In the genomic region with DNA sequence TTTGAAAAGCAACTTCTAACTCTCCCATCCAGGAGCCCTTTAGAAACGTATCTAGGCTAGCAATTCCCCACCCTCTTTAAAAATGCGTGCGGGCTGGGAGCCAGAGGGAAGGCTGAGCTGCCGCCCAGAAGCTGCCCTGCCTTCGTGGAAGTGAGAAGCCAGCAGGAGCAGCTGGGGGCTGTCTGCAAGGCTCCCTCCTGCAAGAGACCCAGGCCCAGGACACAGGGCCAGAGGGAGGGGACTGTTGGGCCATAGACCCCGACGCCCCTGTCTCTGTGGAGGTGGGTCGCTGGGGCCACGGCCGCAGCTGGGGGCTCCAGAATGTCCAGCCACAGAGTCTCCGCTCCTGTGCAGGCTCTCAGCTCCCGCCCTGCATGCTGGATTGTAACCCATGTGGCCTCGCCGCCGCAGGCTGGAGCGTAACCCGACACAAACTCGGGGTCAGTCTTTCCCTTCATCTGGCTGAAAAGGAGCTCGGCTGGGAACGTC, we compare ENCODE assay signal across 11 cellular contexts. TPM values are rescaled to one million over a fixed set of nuclear protein-coding genes. Genes with fewer than 3 reads are reported as not detected.
DNase-seq lines count a peak whose midpoint lies in the region; ATAC-seq and TF ChIP-seq lines count a peak whose summit lies in the region.
"Had no signal": no experiment of that assay in that cellular context is flagged by ENCODE, and none has a peak within 500 bp of the region (broad histone marks: within the 10 kb centered on the region; RNA-seq: fewer than 3 reads in every experiment).

No MANE protein-coding gene starts in this region.

- CTCF ChIA-PET in activated CD4-positive, alpha-beta memory T cell treated with anti-CD3 and anti-CD28 coated beads, Interleukin-2, amount 10 ng/mL, durations not matched to agents 7 days and 5 days (lab: Charles Lee): no interaction called here
- CTCF ChIA-PET in activated CD4-positive, alpha-beta memory T cell treated with anti-CD3 and anti-CD28 coated beads for 36 hours (lab: Charles Lee): no interaction called here
- CTCF ChIA-PET in CD4-positive, alpha-beta memory T cell (lab: Charles Lee; ENCODE audit: partially characterized antibody): no interaction called here
- CTCF ChIA-PET in activated CD8-positive, alpha-beta T cell treated with anti-CD3 and anti-CD28 coated beads, Interleukin-2, amount 10 ng/mL, durations not matched to agents 7 days and 5 days (lab: Charles Lee): no interaction called here

- H2BK12ac ChIP-seq in neuronal stem cell (ENCODE audit: low read length): no peak overlapping the region

- intact Hi-C loops in activated CD4-positive, alpha-beta memory T cell treated with anti-CD3 and anti-CD28 coated beads for 36 hours (cut with micrococcal nuclease): no loop called here
- intact Hi-C loops in Right ventricle myocardium inferior (cut with DNase I): no loop called here
- intact Hi-C loops in uterus (cut with DNase I; ENCODE audit: low total_unique reads): no loop called here
- intact Hi-C loops in CD4-positive, alpha-beta memory T cell (cut with micrococcal nuclease): no loop called here

- H4K8ac ChIP-seq in neuronal stem cell (ENCODE audit: low read depth, low read length): no peak overlapping the region

- peaks cover 18% of the 10 kb centered on the region for H3K9me3 Mint-ChIP-seq in activated CD4-positive, alpha-beta memory T cell treated with anti-CD3 and anti-CD28 coated beads, Interleukin-2, amount 10 ng/mL, durations not matched to agents 7 days and 5 days
- H3K9me3 Mint-ChIP-seq in activated CD4-positive, alpha-beta memory T cell treated with anti-CD3 and anti-CD28 coated beads for 36 hours: no peaks in the 10 kb centered on the region
- H3K9me3 Mint-ChIP-seq in CD4-positive, alpha-beta memory T cell: peaks cover 0 to 14% (median 4%) of the 10 kb centered on the region in 8 donors
- no peaks in the 10 kb centered on the region for H3K9me3 Mint-ChIP-seq in activated CD8-positive, alpha-beta T cell treated with anti-CD3 and anti-CD28 coated beads, Interleukin-2, amount 10 ng/mL, durations not matched to agents 7 days and 5 days (ENCODE audit: insufficient read depth)

- H3K27me3 ChIP-seq in neuronal stem cell (ENCODE audit: control insufficient read depth in 3 of 3, insufficient read depth in 3 of 3, low read depth in 1 of 3, low read length in 3 of 3) (peaks cover 0 to 26% (median 0%) of the 10 kb centered on the region in 3 experiments), uterus (no peaks in the 10 kb centered on the region)
- peaks cover 11% of the 10 kb centered on the region for H3K27me3 ChIP-seq in CD4-positive, alpha-beta memory T cell (ENCODE audit: insufficient read depth, low read length)

- no peaks in the 10 kb centered on the region for H3K36me3 Mint-ChIP-seq in activated CD4-positive, alpha-beta memory T cell treated with anti-CD3 and anti-CD28 coated beads, Interleukin-2, amount 10 ng/mL, durations not matched to agents 7 days and 5 days (ENCODE audit: low read depth)
- H3K36me3 Mint-ChIP-seq in activated CD4-positive, alpha-beta memory T cell treated with anti-CD3 and anti-CD28 coated beads for 36 hours: no peaks in the 10 kb centered on the region
- H3K36me3 Mint-ChIP-seq in CD4-positive, alpha-beta memory T cell: no peaks in the 10 kb centered on the region
- no peaks in the 10 kb centered on the region for H3K36me3 Mint-ChIP-seq in activated CD8-positive, alpha-beta T cell treated with anti-CD3 and anti-CD28 coated beads, Interleukin-2, amount 10 ng/mL, durations not matched to agents 7 days and 5 days (ENCODE audit: low read depth)

- WGBS in neuronal stem cell (ENCODE audit: extremely low coverage in 2 of 2, insufficient read length in 2 of 2, insufficient replicate concordance in 1 of 2), 2 donors: no CpG with 5 or more reads among the region's 20 CpGs

- H3K14ac ChIP-seq in neuronal stem cell (ENCODE audit: low read length): peak overlapping the region; percentile 95

- H3K4me3 ChIP-seq in neuronal stem cell (ENCODE audit: low read length in 2 of 2): no peak overlapping the region
- no peak overlapping the region for H3K4me3 ChIP-seq in uterus
- H3K4me3 ChIP-seq in CD4-positive, alpha-beta memory T cell (ENCODE audit: low read length in 2 of 2): no peak overlapping the region

- H3K4me3 Mint-ChIP-seq in activated CD4-positive, alpha-beta memory T cell treated with anti-CD3 and anti-CD28 coated beads, Interleukin-2, amount 10 ng/mL, durations not matched to agents 7 days and 5 days: no peak overlapping the region
- no peak overlapping the region for H3K4me3 Mint-ChIP-seq in activated CD4-positive, alpha-beta memory T cell treated with anti-CD3 and anti-CD28 coated beads for 36 hours
- H3K4me3 Mint-ChIP-seq in CD4-positive, alpha-beta memory T cell: no peak overlapping the region
- no peak overlapping the region for H3K4me3 Mint-ChIP-seq in activated CD8-positive, alpha-beta T cell treated with anti-CD3 and anti-CD28 coated beads, Interleukin-2, amount 10 ng/mL, durations not matched to agents 7 days and 5 days

- H3K18ac ChIP-seq in neuronal stem cell (ENCODE audit: low read length): peak overlapping the region; percentile 86

- no peaks in the 10 kb centered on the region for H3K4me1 Mint-ChIP-seq in activated CD4-positive, alpha-beta memory T cell treated with anti-CD3 and anti-CD28 coated beads, Interleukin-2, amount 10 ng/mL, durations not matched to agents 7 days and 5 days
- no peaks in the 10 kb centered on the region for H3K4me1 Mint-ChIP-seq in activated CD4-positive, alpha-beta memory T cell treated with anti-CD3 and anti-CD28 coated beads for 36 hours (ENCODE audit: low read depth)
- H3K4me1 Mint-ChIP-seq in CD4-positive, alpha-beta memory T cell: no peaks in the 10 kb centered on the region
- H3K4me1 Mint-ChIP-seq in activated CD8-positive, alpha-beta T cell treated with anti-CD3 and anti-CD28 coated beads, Interleukin-2, amount 10 ng/mL, durations not matched to agents 7 days and 5 days (ENCODE audit: low read depth): peaks cover 23% of the 10 kb centered on the region

- ATAC-seq in Right ventricle myocardium inferior (peak; percentile 59), GM19467 (IDR thresholded peaks at IDR 0.05; ENCODE audit: unreplicated experiment) (no peak)
- no peak for ATAC-seq in activated CD8-positive, alpha-beta T cell treated with anti-CD3 and anti-CD28 coated beads, Interleukin-2, amount 10 ng/mL, durations not matched to agents 7 days and 5 days

- H3K36me3 ChIP-seq in neuronal stem cell (replicated peaks in 1 of 2; ENCODE audit: control insufficient read depth in 2 of 2, insufficient read depth in 2 of 2, low read length in 2 of 2): no peaks in the 10 kb centered on the region
- no peaks in the 10 kb centered on the region for H3K36me3 ChIP-seq in uterus
- no peaks in the 10 kb centered on the region for H3K36me3 ChIP-seq in CD4-positive, alpha-beta memory T cell (ENCODE audit: insufficient read depth, low read length)

- DNase-seq in activated CD4-positive, alpha-beta memory T cell treated with anti-CD3 and anti-CD28 coated beads, Interleukin-2, amount 10 ng/mL, durations not matched to agents 7 days and 5 days: peak; percentile 11
- no peak for DNase-seq in activated CD4-positive, alpha-beta memory T cell treated with anti-CD3 and anti-CD28 coated beads for 36 hours
- DNase-seq in Right ventricle myocardium inferior (ENCODE audit: missing footprints) (no peak), neuronal stem cell (ENCODE audit: low spot score) (no peak), uterus (peak; percentile 61 to 77)
- DNase-seq in CD4-positive, alpha-beta memory T cell: no peak
- no peak for DNase-seq in activated CD8-positive, alpha-beta T cell treated with anti-CD3 and anti-CD28 coated beads, Interleukin-2, amount 10 ng/mL, durations not matched to agents 7 days and 5 days
- DNase-seq: 8988T; cerebellar nuclear complex; stimulated activated naive CD4-positive, alpha-beta T cell treated with Interleukin-2 at 50 U/mL for 16 hours had no signal

- H3K9me3 ChIP-seq in neuronal stem cell (replicated peaks in 1 of 2; ENCODE audit: control insufficient read depth in 2 of 2, insufficient read depth in 1 of 2, low read depth in 1 of 2, low read length in 2 of 2) (peaks cover 14 to 19% of the 10 kb centered on the region in 2 donors), uterus (no peaks in the 10 kb centered on the region)
- H3K9me3 ChIP-seq in CD4-positive, alpha-beta memory T cell (ENCODE audit: control insufficient read depth in 1 of 2, low read length in 2 of 2): no peaks in the 10 kb centered on the region

- H3K27me3 Mint-ChIP-seq in activated CD4-positive, alpha-beta memory T cell treated with anti-CD3 and anti-CD28 coated beads, Interleukin-2, amount 10 ng/mL, durations not matched to agents 7 days and 5 days: peaks cover 7% of the 10 kb centered on the region
- peaks cover 34% of the 10 kb centered on the region for H3K27me3 Mint-ChIP-seq in activated CD4-positive, alpha-beta memory T cell treated with anti-CD3 and anti-CD28 coated beads for 36 hours
- peaks cover 14 to 19% of the 10 kb centered on the region in 2 donors for H3K27me3 Mint-ChIP-seq in CD4-positive, alpha-beta memory T cell
- H3K27me3 Mint-ChIP-seq in activated CD8-positive, alpha-beta T cell treated with anti-CD3 and anti-CD28 coated beads, Interleukin-2, amount 10 ng/mL, durations not matched to agents 7 days and 5 days (ENCODE audit: low read depth): peaks cover 7% of the 10 kb centered on the region

- POLR2A ChIA-PET in activated CD4-positive, alpha-beta memory T cell treated with anti-CD3 and anti-CD28 coated beads, Interleukin-2, amount 10 ng/mL, durations not matched to agents 7 days and 5 days (lab: Charles Lee): no interaction called here
- POLR2A ChIA-PET in activated CD4-positive, alpha-beta memory T cell treated with anti-CD3 and anti-CD28 coated beads for 36 hours (lab: Charles Lee): no interaction called here
- POLR2A ChIA-PET in CD4-positive, alpha-beta memory T cell (lab: Charles Lee; ENCODE audit: partially characterized antibody): no interaction called here
- POLR2A ChIA-PET in activated CD8-positive, alpha-beta T cell treated with anti-CD3 and anti-CD28 coated beads, Interleukin-2, amount 10 ng/mL, durations not matched to agents 7 days and 5 days (lab: Charles Lee): interaction anchor here (0.7 kb wide), 1 partner anchor 128 kb away, joined by 3 read pairs; no protein-coding TSS in a partner anchor

- peak overlapping the region; percentile 45 for H2BK15ac ChIP-seq in neuronal stem cell (ENCODE audit: low read length)

- TF ChIP-seq POLR2A in uterus (IDR thresholded peaks at IDR 0.05): no peak

- peak overlapping the region; percentile 93 for H4K91ac ChIP-seq in neuronal stem cell (ENCODE audit: low read depth, low read length, poor library complexity)

- H3K4me1 ChIP-seq in neuronal stem cell (ENCODE audit: control insufficient read depth in 2 of 2, insufficient read depth in 1 of 2, low read depth in 1 of 2, low read length in 2 of 2) (peaks cover 13 to 18% of the 10 kb centered on the region in 2 donors), uterus (peaks cover 19 to 21% of the 10 kb centered on the region in 2 donors)
- no peaks in the 10 kb centered on the region for H3K4me1 ChIP-seq in CD4-positive, alpha-beta memory T cell (ENCODE audit: insufficient read depth, low read length)

- no peak overlapping the region for H3K27ac ChIP-seq in neuronal stem cell (replicated peaks; ENCODE audit: low read length)
- H3K27ac ChIP-seq in uterus: peak overlapping the region; percentile 74 to 99
- no peak overlapping the region for H3K27ac ChIP-seq in CD4-positive, alpha-beta memory T cell (ENCODE audit: low read depth, low read length)

- no peak overlapping the region for H2BK5ac ChIP-seq in neuronal stem cell (ENCODE audit: low read length)

- H2AK5ac ChIP-seq in neuronal stem cell (ENCODE audit: low read depth, low read length): no peak overlapping the region

- TF ChIP-seq CTCF in uterus (IDR thresholded peaks at IDR 0.05): no peak

- no peak overlapping the region for H3K9ac ChIP-seq in neuronal stem cell (ENCODE audit: low read depth, low read length, poor library complexity)

- no peak overlapping the region for H3K4ac ChIP-seq in neuronal stem cell (ENCODE audit: low read length)

- H3K79me1 ChIP-seq in neuronal stem cell (ENCODE audit: low read depth, low read length): no peaks in the 10 kb centered on the region

- H3K27ac Mint-ChIP-seq in activated CD4-positive, alpha-beta memory T cell treated with anti-CD3 and anti-CD28 coated beads, Interleukin-2, amount 10 ng/mL, durations not matched to agents 7 days and 5 days: no peak overlapping the region
- no peak overlapping the region for H3K27ac Mint-ChIP-seq in activated CD4-positive, alpha-beta memory T cell treated with anti-CD3 and anti-CD28 coated beads for 36 hours
- no peak overlapping the region for H3K27ac Mint-ChIP-seq in CD4-positive, alpha-beta memory T cell
- no peak overlapping the region for H3K27ac Mint-ChIP-seq in activated CD8-positive, alpha-beta T cell treated with anti-CD3 and anti-CD28 coated beads, Interleukin-2, amount 10 ng/mL, durations not matched to agents 7 days and 5 days

- H2AFZ ChIP-seq in neuronal stem cell (ENCODE audit: low read length): peak overlapping the region; percentile 83

- H3K23ac ChIP-seq in neuronal stem cell (ENCODE audit: low read depth, low read length, poor library complexity): no peak overlapping the region

- no peak overlapping the region for H3K4me2 ChIP-seq in neuronal stem cell (ENCODE audit: insufficient read depth, low read length, poor library complexity, severe bottlenecking)

- no peak overlapping the region for H2BK120ac ChIP-seq in neuronal stem cell (ENCODE audit: low read depth, low read length)

RNA-seq across cellular contexts. Expression of gene COL6A2, which starts 31.0 kb away (rescaled TPM):
- total RNA-seq in activated CD4-positive, alpha-beta memory T cell treated with anti-CD3 and anti-CD28 coated beads, Interleukin-2, amount 10 ng/mL, durations not matched to agents 7 days and 5 days: 1 to 10 TPM; 1.1 to 1.6 TPM
- total RNA-seq in activated CD4-positive, alpha-beta memory T cell treated with anti-CD3 and anti-CD28 coated beads for 36 hours: 1 to 10 TPM; 4.3 to 4.8 TPM
- total RNA-seq in Right ventricle myocardium inferior: 254 TPM
- polyA plus RNA-seq in neuronal stem cell (2013, experiment 1 of 2): 19.3 TPM
- polyA plus RNA-seq in neuronal stem cell (2013, experiment 2 of 2): 19.1 TPM
- total RNA-seq in uterus: 1,000 to 10,000 TPM in 2 of 4 donors, 100 to 1,000 TPM in 2; 321 to 1,200 (median 948) TPM
- total RNA-seq in CD4-positive, alpha-beta memory T cell: 10 to 100 TPM; 21.8 to 25.7 TPM
- 1 to 10 TPM in 1 of 2 donors, under 1 TPM in 1; 0.77 to 1.5 TPM for polyA plus RNA-seq in CD4-positive, alpha-beta memory T cell
- total RNA-seq in activated CD8-positive, alpha-beta T cell treated with anti-CD3 and anti-CD28 coated beads, Interleukin-2, amount 10 ng/mL, durations not matched to agents 7 days and 5 days: 1 to 10 TPM; 6.0 to 7.2 TPM

Comparison
In these comparisons a context has a peak if more than half of its experiments do, and no peak if none do; other contexts are left out.
1. DNase-seq: peak in activated CD4-positive, alpha-beta memory T cell treated with anti-CD3 and anti-CD28 coated beads, Interleukin-2, amount 10 ng/mL, durations not matched to agents 7 days and 5 days (single experiment) and uterus (2 of 2); none in activated CD4-positive, alpha-beta memory T cell treated with anti-CD3 and anti-CD28 coated beads for 36 hours (single experiment), Right ventricle myocardium inferior (single experiment), neuronal stem cell (single experiment), CD4-positive, alpha-beta memory T cell (0 of 5) and activated CD8-positive, alpha-beta T cell treated with anti-CD3 and anti-CD28 coated beads, Interleukin-2, amount 10 ng/mL, durations not matched to agents 7 days and 5 days (single experiment).
2. H3K27ac ChIP-seq: peak in uterus (2 of 2); none in neuronal stem cell (single experiment) and CD4-positive, alpha-beta memory T cell (single experiment).